8 cellular contexts compared by ENCODE assay signal in the genomic region with DNA sequence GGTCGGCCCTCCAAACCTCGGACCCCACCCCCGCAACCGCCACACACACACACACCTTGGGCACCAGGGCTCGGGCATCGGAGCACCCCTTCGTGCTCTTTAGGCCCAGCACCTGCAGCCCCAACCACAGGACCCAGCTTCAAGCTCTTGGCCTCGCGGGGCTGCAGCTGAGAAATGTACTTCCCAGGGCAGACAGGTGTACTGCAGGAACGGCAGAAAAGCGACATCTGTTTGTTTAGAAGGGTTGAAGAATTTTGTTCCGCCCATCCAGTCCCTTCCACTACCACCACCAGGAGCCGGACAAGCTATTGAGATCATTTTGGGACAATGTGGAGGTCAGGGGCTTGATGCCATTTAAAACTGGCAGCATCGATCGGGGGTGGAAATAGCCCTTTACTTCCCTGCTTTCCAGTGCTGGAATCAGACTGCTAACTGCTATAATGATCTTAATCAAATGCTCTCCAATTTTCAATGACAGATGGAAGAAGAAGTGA. TPM values are rescaled to one million over a fixed set of nuclear protein-coding genes. Genes with fewer than 3 reads are reported as not detected.
DNase-seq lines count a peak whose midpoint lies in the region; ATAC-seq, FAIRE-seq and TF ChIP-seq lines count a peak whose summit lies in the region.

No MANE protein-coding gene starts in this region.

- peaks cover 4 to 14% (median 5%) of the 10 kb centered on the region in 3 donors for H3K4me1 Mint-ChIP-seq in naive B cell

- H3K27me3 ChIP-seq in ACC112 (ENCODE audit: insufficient read depth, low read length) (peaks cover 5% of the 10 kb centered on the region), bronchial epithelial cell (ENCODE audit: control insufficient read depth, insufficient read depth, low read length) (no peaks in the 10 kb centered on the region)

- no peaks in the 10 kb centered on the region for H3K79me2 ChIP-seq in ACC112 (ENCODE audit: control insufficient read depth, insufficient read depth, low read length, unreplicated experiment)

- no peak overlapping the region for H3K27ac Mint-ChIP-seq in naive B cell

- peaks cover 32 to 59% (median 50%) of the 10 kb centered on the region in 3 donors for H3K27me3 Mint-ChIP-seq in naive B cell

- TF ChIP-seq CTCF in bronchial epithelial cell (IDR thresholded peaks at IDR 0.05; ENCODE audit: insufficient read depth, low read length, severe bottlenecking), result no peak

- no peaks in the 10 kb centered on the region for H3K36me3 ChIP-seq in ACC112 (ENCODE audit: insufficient read depth, low read length)
- H3K36me3 ChIP-seq in bronchial epithelial cell (ENCODE audit: control insufficient read depth, insufficient read depth, low read length), result no peaks in the 10 kb centered on the region

- DNase-seq in HK-2 (ENCODE audit: unreplicated experiment) (peak; percentile 67), bronchial epithelial cell (ENCODE audit: low read depth) (no peak), naive B cell (no peak), amniotic stem cell (lab: John Stamatoyannopoulos, UW) (no peak), LoVo (ENCODE audit: low spot score) (no peak), activated T-cell treated with anti-CD3 and anti-CD28 coated beads for 4 hours (no peak), cerebellum (ENCODE audit: low spot score) (no peak)

- H3K27ac ChIP-seq in ACC112 (ENCODE audit: low read depth, low read length), result no peak overlapping the region

- no peaks in the 10 kb centered on the region for H3K36me3 Mint-ChIP-seq in naive B cell

- no peak for ATAC-seq in naive B cell (ENCODE audit: low read depth in 2 of 2)

- peak overlapping the region; percentile 83 for H3K4me3 ChIP-seq in ACC112 (ENCODE audit: low read depth, low read length)
- peak overlapping the region; percentile 66 for H3K4me3 ChIP-seq in bronchial epithelial cell (ENCODE audit: low read depth, low read length)

- FAIRE-seq in bronchial epithelial cell (lab: Jason Lieb, UNC), result no peak

- H3K9me3 Mint-ChIP-seq in naive B cell, result no peaks in the 10 kb centered on the region

- peak overlapping the region in 5 of 8 donors; percentile 33 to 60 (median 50) for H3K4me3 Mint-ChIP-seq in naive B cell

- no peak overlapping the region for H2AFZ ChIP-seq in ACC112 (ENCODE audit: low read length, unreplicated experiment)

- H3K4me1 ChIP-seq in ACC112 (ENCODE audit: control insufficient read depth, insufficient read depth, low read length, unreplicated experiment), result peaks cover 48% of the 10 kb centered on the region

RNA-seq across cellular contexts. Expression of a gene that starts 1.7 kb away (rescaled TPM):
- total RNA-seq in bronchial epithelial cell (0.26 and 0.64 TPM in 2 replicates), cerebellum (8.3 TPM)
- not detected for polyA plus RNA-seq in naive B cell (ENCODE audit: low read depth in 6 of 6)
